ENCODE assay signal across 10 cellular contexts in the genomic region with DNA sequence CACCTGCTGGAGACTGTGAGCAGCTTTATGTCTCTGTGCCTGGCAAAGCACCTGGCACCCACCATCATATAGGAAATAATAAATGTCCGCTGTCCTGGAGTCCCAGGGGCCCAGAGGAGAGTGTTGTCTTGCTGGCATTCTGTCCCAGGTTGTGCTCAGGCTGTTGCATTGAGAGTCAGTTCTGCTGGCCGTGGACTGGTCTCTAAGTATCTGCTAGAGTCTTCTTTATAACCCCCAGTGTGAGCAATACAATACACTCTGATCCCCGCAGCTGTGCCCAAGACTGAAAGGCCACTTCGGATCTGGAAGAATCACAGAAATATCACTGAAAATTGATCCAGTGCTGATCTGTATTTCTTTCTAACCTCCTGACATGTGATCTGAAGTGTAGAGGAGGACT. TPM values are rescaled to one million over a fixed set of nuclear protein-coding genes. Genes with fewer than 3 reads are reported as not detected.
DNase-seq lines count a peak whose midpoint lies in the region; ATAC-seq, FAIRE-seq and TF ChIP-seq lines count a peak whose summit lies in the region.
"Had no signal": no experiment of that assay in that cellular context is flagged by ENCODE, and none has a peak within 500 bp of the region (broad histone marks: within the 10 kb centered on the region; RNA-seq: fewer than 3 reads in every experiment).

No MANE protein-coding gene starts in this region.

- H3K27ac ChIP-seq in kidney (ENCODE audit: low read depth in 2 of 2, low read length in 2 of 2): peak overlapping the region; percentile 81 to 97

- no peak for ATAC-seq in stimulated activated effector memory CD8-positive, alpha-beta T cell treated with anti-CD3 and anti-CD28 coated beads, Interleukin-12 subunit alpha, Interleukin-12 subunit beta, amount 100 ng/mL, for 72 hours
- ATAC-seq in GM18502 (IDR thresholded peaks at IDR 0.05; ENCODE audit: poor library complexity, unreplicated experiment): no peak

- peak overlapping the region in 1 of 2 donors; percentile 82 for H3K9ac ChIP-seq in kidney (ENCODE audit: low read length in 2 of 2)

- H3K9me3 ChIP-seq in kidney (ENCODE audit: control insufficient read depth in 1 of 2, low read length in 2 of 2): no peaks in the 10 kb centered on the region

- H3K4me3 Mint-ChIP-seq in activated T-helper 2 cell treated with anti-CD3 and anti-CD28 coated beads, Interferon-gamma antibody, Interleukin-2, Interleukin-4, amounts not matched to agents 10 μg/mL and 5 μg/mL and 100 μg/mL, durations not matched to agents 14 hours and 24 hours and 36 hours (ENCODE audit: low read depth): peak overlapping the region; percentile 82
- H3K4me3 Mint-ChIP-seq in stimulated activated effector memory CD8-positive, alpha-beta T cell treated with anti-CD3 and anti-CD28 coated beads, Interleukin-12 subunit alpha, Interleukin-12 subunit beta, amount 100 ng/mL, for 72 hours: peak overlapping the region; percentile 59

- H3K27ac Mint-ChIP-seq in activated T-helper 2 cell treated with anti-CD3 and anti-CD28 coated beads, Interferon-gamma antibody, Interleukin-2, Interleukin-4, amounts not matched to agents 10 μg/mL and 5 μg/mL and 100 μg/mL, durations not matched to agents 14 hours and 24 hours and 36 hours: peak overlapping the region; percentile 88
- peak overlapping the region; percentile 88 for H3K27ac Mint-ChIP-seq in stimulated activated effector memory CD8-positive, alpha-beta T cell treated with anti-CD3 and anti-CD28 coated beads, Interleukin-12 subunit alpha, Interleukin-12 subunit beta, amount 100 ng/mL, for 72 hours

- TF ChIP-seq CTCF in kidney (IDR thresholded peaks at IDR 0.05; ENCODE audit: borderline replicate concordance, extremely low read depth, insufficient read depth): no peak

- H3K27me3 Mint-ChIP-seq in activated T-helper 2 cell treated with anti-CD3 and anti-CD28 coated beads, Interferon-gamma antibody, Interleukin-2, Interleukin-4, amounts not matched to agents 10 μg/mL and 5 μg/mL and 100 μg/mL, durations not matched to agents 14 hours and 24 hours and 36 hours (ENCODE audit: low read depth): no peaks in the 10 kb centered on the region
- H3K27me3 Mint-ChIP-seq: brain had no signal

- FAIRE-seq in kidney (lab: Jason Lieb, UNC): no peak

- DNase-seq in NCI-H1092 treated with DMSO at 0.1 percent for 48 hours (lab: John Stamatoyannopoulos, UW) (peak; percentile 4), NCI-H1092 (lab: John Stamatoyannopoulos, UW) (no peak), kidney (no peak), NCI-H1417 treated with DMSO at 0.1 percent for 48 hours (lab: John Stamatoyannopoulos, UW) (no peak), GM19240 (ENCODE audit: insufficient read length, low spot score) (no peak)
- no peak for DNase-seq in activated T-helper 2 cell treated with anti-CD3 and anti-CD28 coated beads, Interferon-gamma antibody, Interleukin-2, Interleukin-4, amounts not matched to agents 10 μg/mL and 5 μg/mL and 100 μg/mL, durations not matched to agents 14 hours and 24 hours and 36 hours (ENCODE audit: low spot score)
- DNase-seq in stimulated activated effector memory CD8-positive, alpha-beta T cell treated with anti-CD3 and anti-CD28 coated beads, Interleukin-12 subunit alpha, Interleukin-12 subunit beta, amount 100 ng/mL, for 72 hours (ENCODE audit: low spot score in 2 of 2): peak in 1 of 2 donors; percentile 46
- DNase-seq: NCI-H1694 had no signal

- H3K4me3 ChIP-seq in kidney (ENCODE audit: low read length in 2 of 2): peak overlapping the region in 1 of 2 donors; percentile 59

- H3K9me3 Mint-ChIP-seq in activated T-helper 2 cell treated with anti-CD3 and anti-CD28 coated beads, Interferon-gamma antibody, Interleukin-2, Interleukin-4, amounts not matched to agents 10 μg/mL and 5 μg/mL and 100 μg/mL, durations not matched to agents 14 hours and 24 hours and 36 hours: no peaks in the 10 kb centered on the region
- H3K9me3 Mint-ChIP-seq in stimulated activated effector memory CD8-positive, alpha-beta T cell treated with anti-CD3 and anti-CD28 coated beads, Interleukin-12 subunit alpha, Interleukin-12 subunit beta, amount 100 ng/mL, for 72 hours: no peaks in the 10 kb centered on the region
- H3K9me3 Mint-ChIP-seq: brain had no signal

- peaks cover 70% of the 10 kb centered on the region for H3K36me3 Mint-ChIP-seq in activated T-helper 2 cell treated with anti-CD3 and anti-CD28 coated beads, Interferon-gamma antibody, Interleukin-2, Interleukin-4, amounts not matched to agents 10 μg/mL and 5 μg/mL and 100 μg/mL, durations not matched to agents 14 hours and 24 hours and 36 hours (ENCODE audit: low read depth)
- H3K36me3 Mint-ChIP-seq in stimulated activated effector memory CD8-positive, alpha-beta T cell treated with anti-CD3 and anti-CD28 coated beads, Interleukin-12 subunit alpha, Interleukin-12 subunit beta, amount 100 ng/mL, for 72 hours: peaks cover 81% of the 10 kb centered on the region

- peaks cover 39% of the 10 kb centered on the region for H3K4me1 Mint-ChIP-seq in activated T-helper 2 cell treated with anti-CD3 and anti-CD28 coated beads, Interferon-gamma antibody, Interleukin-2, Interleukin-4, amounts not matched to agents 10 μg/mL and 5 μg/mL and 100 μg/mL, durations not matched to agents 14 hours and 24 hours and 36 hours (ENCODE audit: low read depth)
- peaks cover 25% of the 10 kb centered on the region for H3K4me1 Mint-ChIP-seq in stimulated activated effector memory CD8-positive, alpha-beta T cell treated with anti-CD3 and anti-CD28 coated beads, Interleukin-12 subunit alpha, Interleukin-12 subunit beta, amount 100 ng/mL, for 72 hours

- H3K36me3 ChIP-seq in kidney (ENCODE audit: control insufficient read depth in 1 of 2, insufficient read depth in 2 of 2, low read length in 2 of 2): peaks cover 32 to 53% of the 10 kb centered on the region in 2 donors

- intact Hi-C loops in activated T-helper 2 cell treated with anti-CD3 and anti-CD28 coated beads, Interferon-gamma antibody, Interleukin-2, Interleukin-4, amounts not matched to agents 10 μg/mL and 5 μg/mL and 100 μg/mL, durations not matched to agents 14 hours and 24 hours and 36 hours (cut with micrococcal nuclease): loop anchor here (10.0 kb wide), 1 partner anchor 613 kb away; the partner anchor contains the start of gene HDDC2
- intact Hi-C loops in kidney (cut with DNase I): no loop called here

- H3K4me1 ChIP-seq in kidney (ENCODE audit: control insufficient read depth in 1 of 2, insufficient read depth in 1 of 2, low read depth in 1 of 2, low read length in 2 of 2): peaks cover 4 to 10% of the 10 kb centered on the region in 2 donors

RNA-seq across cellular contexts. Expression of gene HINT3, which starts 38.3 kb away (rescaled TPM):
- 7.1 and 7.9 TPM in 2 replicates for total RNA-seq in activated T-helper 2 cell treated with anti-CD3 and anti-CD28 coated beads, Interferon-gamma antibody, Interleukin-2, Interleukin-4, amounts not matched to agents 10 μg/mL and 5 μg/mL and 100 μg/mL, durations not matched to agents 14 hours and 24 hours and 36 hours
- 21.4 TPM for total RNA-seq in kidney
- 18.9 TPM for polyA plus RNA-seq in kidney (ENCODE audit: insufficient read depth, low read depth, low replicate concordance)
